Comparison of ENCODE assay signal across 10 cellular contexts in genomic region chr11:12085371-12086251, GRCh38. TPM values are rescaled to one million over a fixed set of nuclear protein-coding genes. Genes with fewer than 3 reads are reported as not detected.
A peak's percentile ranks its signal among the peaks of the same experiment; 100 is the strongest.
DNase-seq lines count a peak whose midpoint lies in the region; ATAC-seq, FAIRE-seq and TF ChIP-seq lines count a peak whose summit lies in the region.
"Had no signal": no experiment of that assay in that cellular context is flagged by ENCODE, and none has a peak within 500 bp of the region (broad histone marks: within the 10 kb centered on the region; RNA-seq: fewer than 3 reads in every experiment).

No MANE protein-coding gene starts in this region.

- H3K4me1 ChIP-seq in small intestine (ENCODE audit: control insufficient read depth in 2 of 2, insufficient read depth in 1 of 2, low read depth in 1 of 2, low read length in 1 of 2) = peaks cover 3 to 22% of the 10 kb centered on the region in 2 donors

- no peak overlapping the region for H3K4me3 ChIP-seq in small intestine (ENCODE audit: low read depth in 1 of 2, low read length in 2 of 2)

- no peaks in the 10 kb centered on the region for H3K36me3 ChIP-seq in small intestine (ENCODE audit: control insufficient read depth in 2 of 2, insufficient read depth in 2 of 2, low read length in 2 of 2)

- peak overlapping the region; percentile 85 for H3K27ac Mint-ChIP-seq in T-helper 17 cell
- H3K27ac Mint-ChIP-seq in immature natural killer cell = peak overlapping the region in 5 of 6 donors; percentile 30 to 88 (median 69)

- H3K9me3 Mint-ChIP-seq in immature natural killer cell = peaks cover 0 to 5% (median 0%) of the 10 kb centered on the region in 6 donors

- in situ Hi-C loops in GM13976 (cut with MboI; ENCODE audit: low sequenced_read_pairs, unreplicated experiment) = no loop called here

- DNase-seq in EL (peak; percentile 50), T-helper 17 cell (no peak), immature natural killer cell (no peak), small intestine (no peak), GM13976 (ENCODE audit: low spot score) (no peak), GM10266 (ENCODE audit: extremely low spot score) (no peak), NOMO-1 treated with dmso at 0.1 percent for 144 hours (lab: John Stamatoyannopoulos, UW; ENCODE audit: unreplicated experiment) (no peak)
- DNase-seq: amygdala; stimulated activated CD4-positive, alpha-beta T cell treated with anti-CD3 and anti-CD28 coated beads, Interleukin-15, amount 100 ng/mL, for 24 hours had no signal

- peaks cover 43% of the 10 kb centered on the region for H3K4me1 Mint-ChIP-seq in T-helper 17 cell
- H3K4me1 Mint-ChIP-seq in immature natural killer cell = peaks cover 61 to 70% of the 10 kb centered on the region in 2 donors

- H3K36me3 Mint-ChIP-seq in T-helper 17 cell (ENCODE audit: low read depth) (no peaks in the 10 kb centered on the region), immature natural killer cell (no peaks in the 10 kb centered on the region)

- H3K4me3 Mint-ChIP-seq in T-helper 17 cell (peak overlapping the region; percentile 77), immature natural killer cell (peak overlapping the region; percentile 67 to 90 (median 79))

- ATAC-seq in T-helper 17 cell (no peak), GM21423 (IDR thresholded peaks at IDR 0.05; ENCODE audit: unreplicated experiment) (no peak)

- H3K27me3 Mint-ChIP-seq in T-helper 17 cell = no peaks in the 10 kb centered on the region
- peaks cover 8 to 21% (median 12%) of the 10 kb centered on the region in 3 donors for H3K27me3 Mint-ChIP-seq in immature natural killer cell (ENCODE audit: low read depth in 3 of 3)

- peak overlapping the region; percentile 45 to 76 for H3K27ac ChIP-seq in small intestine (ENCODE audit: low read depth in 1 of 2, low read length in 1 of 2)

- no peaks in the 10 kb centered on the region for H3K27me3 ChIP-seq in small intestine (ENCODE audit: control insufficient read depth in 2 of 2, insufficient read depth in 2 of 2, low read length in 2 of 2)

- H3K9me3 ChIP-seq in T-helper 17 cell (ENCODE audit: control insufficient read depth, low read length, poor library complexity, severe bottlenecking) = no peaks in the 10 kb centered on the region
- H3K9me3 ChIP-seq in small intestine (ENCODE audit: control insufficient read depth, low read depth) = no peaks in the 10 kb centered on the region

- WGBS in small intestine, 3 donors = 78 to 83% (median 82%) methylated on average over 11 of the region's 11 CpGs

- no peak for FAIRE-seq in small intestine (lab: Jason Lieb, UNC)

- TF ChIP-seq CTCF in GM13976 (IDR thresholded peaks at IDR 0.05; ENCODE audit: borderline replicate concordance, control extremely low read depth, extremely low read depth, insufficient read depth, missing control alignments) (no peak), GM10266 (IDR thresholded peaks at IDR 0.05; ENCODE audit: control insufficient read depth, insufficient read depth, low read depth, missing control alignments) (no peak)

RNA-seq across cellular contexts. Expression of gene MICAL2, which starts 24.8 kb away (rescaled TPM):
- 10 to 100 TPM; 52.0 to 66.9 TPM for total RNA-seq in T-helper 17 cell
- polyA plus RNA-seq in immature natural killer cell (10 to 100 TPM in 2 of 3 donors, 1 to 10 TPM in 1; 7.0 to 35.0 (median 10.1) TPM), small intestine (10 to 100 TPM; 15.9 to 29.1 (median 22.2) TPM)
